23 cellular contexts compared by ENCODE assay signal in genomic region chr11:35752115-35752514, GRCh38.
DNase-seq lines count a peak whose midpoint lies in the region; ATAC-seq and TF ChIP-seq lines count a peak whose summit lies in the region.
"Had no signal": no experiment of that assay in that cellular context is flagged by ENCODE, and none has a peak within 500 bp of the region (broad histone marks: within the 10 kb centered on the region; RNA-seq: fewer than 3 reads in every experiment).

No MANE protein-coding gene starts in this region.

- H2BK5ac ChIP-seq in mesenchymal stem cell (ENCODE audit: low read depth, low read length, poor library complexity, severe bottlenecking) = no peak overlapping the region

- H2AK5ac ChIP-seq in mesenchymal stem cell (ENCODE audit: low read length, severe bottlenecking) = no peak overlapping the region

- DNase-seq in EH (ENCODE audit: low read depth) (peak; percentile 51), M059J (ENCODE audit: low read depth) (peak; percentile 20), chondrocyte (ENCODE audit: low spot score) (no peak), mesenchymal stem cell (no peak), mucosa of descending colon (no peak)
- no peak for DNase-seq in activated CD4-positive, alpha-beta T cell treated with anti-CD3 and anti-CD28 coated beads, Interleukin-2, amount 50 U/mL, for 4 hours
- DNase-seq: activated gamma-delta T cell; activated naive CD8-positive, alpha-beta T cell treated with anti-CD3 and anti-CD28 coated beads, Interleukin-2, amount 50 U/mL, for 24 hours; CD4-positive, alpha-beta T cell; endodermal cell; heart left ventricle; NCI-H1105 treated with DMSO at 0.1 percent for 48 hours; NCI-H2081 treated with DMSO at 0.1 percent for 48 hours; stimulated activated CD4-positive, alpha-beta T cell treated with anti-CD3 and anti-CD28 coated beads, Interleukin-4, amount 100 ng/mL, for 1 hour; stimulated activated naive CD4-positive, alpha-beta T cell; T-helper 17 cell; thyroid gland had no signal

- H3K4me2 ChIP-seq in mesenchymal stem cell (ENCODE audit: low read length, poor library complexity, severe bottlenecking) = no peak overlapping the region

- H4K91ac ChIP-seq in mesenchymal stem cell (ENCODE audit: low read length) = no peak overlapping the region

- peaks cover 19% of the 10 kb centered on the region for H3K4me1 Mint-ChIP-seq in chondrocyte (ENCODE audit: low read depth)
- H3K4me1 Mint-ChIP-seq: activated naive CD8-positive, alpha-beta T cell treated with anti-CD3 and anti-CD28 coated beads, Interleukin-2, amount 50 U/mL, for 24 hours had no signal

- H3K18ac ChIP-seq in mesenchymal stem cell (ENCODE audit: low read depth in 1 of 2, low read length in 2 of 2) = no peak overlapping the region

- 57% methylated on average over 3 of the region's 3 CpGs for WGBS in mesenchymal stem cell

- H3K36me3 ChIP-seq in mesenchymal stem cell (ENCODE audit: control insufficient read depth in 1 of 2, insufficient read depth in 2 of 2, low read depth in 1 of 2, low read length in 2 of 2) (peaks cover 0 to 5% of the 10 kb centered on the region in 2 experiments), mucosa of descending colon (ENCODE audit: low read depth) (no peaks in the 10 kb centered on the region)
- H3K36me3 ChIP-seq: heart left ventricle, SJSA1, thyroid gland had no signal

- ATAC-seq in mucosa of descending colon (no peak), HG03354 (IDR thresholded peaks at IDR 0.05; ENCODE audit: poor library complexity, severe bottlenecking, unreplicated experiment) (no peak), esophagus mucosa (no peak)
- ATAC-seq: activated naive CD8-positive, alpha-beta T cell treated with anti-CD3 and anti-CD28 coated beads, Interleukin-2, amount 50 U/mL, for 24 hours; GM12878; T-helper 17 cell had no signal

- no peak overlapping the region for H3K23ac ChIP-seq in mesenchymal stem cell (ENCODE audit: low read length in 2 of 2)

- no peak overlapping the region for H2BK120ac ChIP-seq in mesenchymal stem cell (ENCODE audit: low read depth, low read length)

- H2BK15ac ChIP-seq in mesenchymal stem cell (ENCODE audit: low read depth, poor library complexity, severe bottlenecking) = no peak overlapping the region

- no peak overlapping the region for H3K14ac ChIP-seq in mesenchymal stem cell (ENCODE audit: low read length in 2 of 2)

- H2AFZ ChIP-seq in mesenchymal stem cell (ENCODE audit: low read depth, low read length) = no peak overlapping the region

- H3K27ac Mint-ChIP-seq in chondrocyte (ENCODE audit: unreplicated experiment) = peak overlapping the region; percentile 72
- H3K27ac Mint-ChIP-seq: activated naive CD8-positive, alpha-beta T cell treated with anti-CD3 and anti-CD28 coated beads, Interleukin-2, amount 50 U/mL, for 24 hours; CD4-positive, alpha-beta T cell; endodermal cell; T-helper 17 cell had no signal

- peaks cover 5% of the 10 kb centered on the region for H3K36me3 Mint-ChIP-seq in chondrocyte (ENCODE audit: low read depth)

- H3K79me1 ChIP-seq in mesenchymal stem cell (replicated peaks; ENCODE audit: low read length, poor library complexity, severe bottlenecking) = peaks cover 6% of the 10 kb centered on the region

- H3K4me3 ChIP-seq in mesenchymal stem cell (ENCODE audit: insufficient read depth in 1 of 2, low read depth in 1 of 2, low read length in 2 of 2) = no peak overlapping the region
- H3K4me3 ChIP-seq in mucosa of descending colon = no peak overlapping the region
- H3K4me3 ChIP-seq: coronary artery, GM12878, heart left ventricle, SJSA1, thyroid gland had no signal

- TF ChIP-seq CTCF in chondrocyte (IDR thresholded peaks at IDR 0.05) (no peak), mucosa of descending colon (IDR thresholded peaks at IDR 0.05) (no peak)

- peaks cover 5% of the 10 kb centered on the region for H3K4me1 ChIP-seq in mesenchymal stem cell (ENCODE audit: control insufficient read depth, insufficient read depth, low read depth, low read length)
- peaks cover 3% of the 10 kb centered on the region for H3K4me1 ChIP-seq in mucosa of descending colon (ENCODE audit: low read depth)
- H3K4me1 ChIP-seq: SJSA1, thyroid gland had no signal

- no peak overlapping the region for H3K4me3 Mint-ChIP-seq in chondrocyte (ENCODE audit: unreplicated experiment)
- H3K4me3 Mint-ChIP-seq: activated naive CD8-positive, alpha-beta T cell treated with anti-CD3 and anti-CD28 coated beads, Interleukin-2, amount 50 U/mL, for 24 hours; CD4-positive, alpha-beta T cell; endodermal cell; T-helper 17 cell had no signal

- H4K8ac ChIP-seq in mesenchymal stem cell (ENCODE audit: low read length) = no peak overlapping the region

- intact Hi-C loops in mucosa of descending colon (cut with DNase I, micrococcal nuclease) = no loop called here

- H3K4ac ChIP-seq in mesenchymal stem cell (ENCODE audit: low read depth in 1 of 2, low read length in 2 of 2) = no peak overlapping the region

- H3K9ac ChIP-seq in mesenchymal stem cell (ENCODE audit: low read length) = no peak overlapping the region

- H3K27ac ChIP-seq in mesenchymal stem cell (ENCODE audit: low read length, poor library complexity, severe bottlenecking) = peak overlapping the region; percentile 4
- H3K27ac ChIP-seq: coronary artery, heart left ventricle, SJSA1, thyroid gland, VCaP had no signal

- peaks cover 6% of the 10 kb centered on the region for H3K9me3 Mint-ChIP-seq in chondrocyte (ENCODE audit: low read depth)
- H3K9me3 Mint-ChIP-seq: CD4-positive, alpha-beta T cell had no signal

- no peaks in the 10 kb centered on the region for H3K9me3 ChIP-seq in mesenchymal stem cell (ENCODE audit: control insufficient read depth, low read length)
- H3K9me3 ChIP-seq in mucosa of descending colon = no peaks in the 10 kb centered on the region
- H3K9me3 ChIP-seq: SJSA1, thyroid gland had no signal

- no peaks in the 10 kb centered on the region for H3K27me3 ChIP-seq in mesenchymal stem cell (ENCODE audit: control insufficient read depth in 1 of 2, insufficient read depth in 1 of 2, low read length in 2 of 2)
- H3K27me3 ChIP-seq: heart left ventricle, SJSA1, thyroid gland had no signal

- H3K27me3 Mint-ChIP-seq in chondrocyte (ENCODE audit: low read depth) = no peaks in the 10 kb centered on the region
- H3K27me3 Mint-ChIP-seq: activated naive CD8-positive, alpha-beta T cell treated with anti-CD3 and anti-CD28 coated beads, Interleukin-2, amount 50 U/mL, for 24 hours; CD4-positive, alpha-beta T cell; T-helper 17 cell had no signal

- H2BK12ac ChIP-seq in mesenchymal stem cell (ENCODE audit: low read length in 2 of 2) = no peak overlapping the region

Comparison
In these comparisons a context has a peak if more than half of its experiments do, and no peak if none do; other contexts are left out.
1. DNase-seq: peak in EH (single experiment) and M059J (single experiment); none in chondrocyte (single experiment), mesenchymal stem cell (single experiment), mucosa of descending colon (0 of 3) and activated CD4-positive, alpha-beta T cell treated with anti-CD3 and anti-CD28 coated beads, Interleukin-2, amount 50 U/mL, for 4 hours (0 of 2).